Comparison of ENCODE assay signal across 22 cellular contexts in genomic region chr19:37926255-37926654, GRCh38. TPM values are rescaled to one million over a fixed set of nuclear protein-coding genes. Genes with fewer than 3 reads are reported as not detected.
DNase-seq lines count a peak whose midpoint lies in the region; ATAC-seq, FAIRE-seq and TF ChIP-seq lines count a peak whose summit lies in the region.
"Had no signal": no experiment of that assay in that cellular context is flagged by ENCODE, and none has a peak within 500 bp of the region (broad histone marks: within the 10 kb centered on the region; RNA-seq: fewer than 3 reads in every experiment).

No MANE protein-coding gene starts in this region.

- in situ Hi-C loops in transverse colon (cut with MboI; ENCODE audit: low pct_ligation_motif_present in 1 of 4, low pct_unique_long_range_greater_than_20kb in 1 of 4, low sequenced_read_pairs in 3 of 4) = no loop called here

- peak overlapping the region; percentile 97 for H3K27ac Mint-ChIP-seq in memory B cell
- no peak overlapping the region for H3K27ac Mint-ChIP-seq in stimulated activated naive CD8-positive, alpha-beta T cell treated with anti-CD3 and anti-CD28 coated beads, Interleukin-15, amount 100 ng/mL, for 72 hours

- peaks cover 7% of the 10 kb centered on the region for H3K36me3 Mint-ChIP-seq in memory B cell

- POLR2A ChIA-PET in OCI-LY7 (lab: Charles Lee) = interaction anchor here (0.6 to 3.1 kb wide), 12 partner anchors 8 to 148 kb away, joined by 3 to 26 read pairs (median 4); partner anchors contain the start of genes SIPA1L3 and WDR87

- no TSS peak for BruUV-seq in OCI-LY7 (replicated peaks; lab: Mats Ljungman, UMichigan)

- no peaks in the 10 kb centered on the region for H4K20me1 ChIP-seq in OCI-LY7 (ENCODE audit: insufficient read depth, low read length)

- peak overlapping the region; percentile 99 for H3K27ac ChIP-seq in OCI-LY7 (ENCODE audit: low read depth, low read length, poor library complexity, severe bottlenecking)
- H3K27ac ChIP-seq in transverse colon = no peak overlapping the region

- H3K36me3 ChIP-seq in OCI-LY7 (ENCODE audit: insufficient read depth, low read length) (peaks cover 23% of the 10 kb centered on the region), transverse colon (no peaks in the 10 kb centered on the region)

- H3K4me1 Mint-ChIP-seq in memory B cell = peaks cover 48% of the 10 kb centered on the region
- peaks cover 21% of the 10 kb centered on the region for H3K4me1 Mint-ChIP-seq in stimulated activated naive CD8-positive, alpha-beta T cell treated with anti-CD3 and anti-CD28 coated beads, Interleukin-15, amount 100 ng/mL, for 72 hours

- TF ChIP-seq CTCF in OCI-LY7 (conservative IDR thresholded peaks at IDR 0.05; ENCODE audit: low read length) (no peak), transverse colon (IDR thresholded peaks at IDR 0.05) (no peak)

- intact Hi-C loops in OCI-LY7 (cut with micrococcal nuclease; ENCODE audit: unreplicated experiment) = loop anchor here (5.0 kb wide), 2 partner anchors 36 to 106 kb away; no protein-coding TSS in a partner anchor
- intact Hi-C loops in transverse colon (cut with DNase I; ENCODE audit: low total_unique reads) = no loop called here
- intact Hi-C loops in sciatic nerve (cut with DNase I) = no loop called here

- H3K4me1 ChIP-seq in OCI-LY7 (ENCODE audit: insufficient read depth, low read length, poor library complexity, severe bottlenecking) (peaks cover 97% of the 10 kb centered on the region), transverse colon (peaks cover 2 to 55% (median 30%) of the 10 kb centered on the region in 4 donors)

- no peaks in the 10 kb centered on the region for H3K9me2 ChIP-seq in OCI-LY7 (ENCODE audit: insufficient read depth, low read length)

- peak overlapping the region; percentile 68 for H3K4me3 Mint-ChIP-seq in memory B cell
- H3K4me3 Mint-ChIP-seq in stimulated activated naive CD8-positive, alpha-beta T cell treated with anti-CD3 and anti-CD28 coated beads, Interleukin-15, amount 100 ng/mL, for 72 hours = no peak overlapping the region
- H3K4me3 Mint-ChIP-seq: CD4-positive, CD25-positive, alpha-beta regulatory T cell had no signal

- H3K9me3 ChIP-seq in OCI-LY7 (ENCODE audit: low read length) (no peaks in the 10 kb centered on the region), transverse colon (no peaks in the 10 kb centered on the region)

- no peak for DNase-seq in GM19239 (ENCODE audit: insufficient read length, low spot score)
- DNase-seq in OCI-LY7 (ENCODE audit: low spot score) = no peak
- DNase-seq in memory B cell (ENCODE audit: low spot score in 2 of 2) = no peak
- DNase-seq in stimulated activated naive CD8-positive, alpha-beta T cell treated with anti-CD3 and anti-CD28 coated beads, Interleukin-15, amount 100 ng/mL, for 72 hours = no peak
- DNase-seq in transverse colon = no peak
- no peak for DNase-seq in sciatic nerve (ENCODE audit: low spot score)
- DNase-seq: CD4-positive, CD25-positive, alpha-beta regulatory T cell; COR-L47; GDM1; NCI-H1105; NCI-H2081; NCI-H2171 treated with DMSO at 0.1 percent for 48 hours; NCI-H446 treated with DMSO at 0.1 percent for 48 hours; OCI-M1; SHP77 treated with DMSO at 0.1 percent for 48 hours had no signal

- TF ChIP-seq EP300 in transverse colon (IDR thresholded peaks at IDR 0.05; ENCODE audit: low read depth) = no peak

- CTCF ChIA-PET in OCI-LY7 (lab: Charles Lee; ENCODE audit: unreplicated experiment) = no interaction called here

- ATAC-seq in memory B cell (ENCODE audit: low read depth) (no peak), GM18870 (IDR thresholded peaks at IDR 0.05; ENCODE audit: unreplicated experiment) (no peak), sciatic nerve (no peak)
- no peak for ATAC-seq in stimulated activated naive CD8-positive, alpha-beta T cell treated with anti-CD3 and anti-CD28 coated beads, Interleukin-15, amount 100 ng/mL, for 72 hours
- ATAC-seq: HCT116, K562, SK-N-SH treated with all-trans-retinoic acid at 6 μM for 48 hours had no signal

- no peak for TF ChIP-seq POLR2A in transverse colon (IDR thresholded peaks at IDR 0.05)

- no peaks in the 10 kb centered on the region for H3K27me3 ChIP-seq in transverse colon

- peak; percentile 51 for FAIRE-seq in GM19239 (lab: Jason Lieb, UNC)
- FAIRE-seq: K562 had no signal

- peaks cover 83% of the 10 kb centered on the region for H3K79me2 ChIP-seq in OCI-LY7 (ENCODE audit: insufficient read depth, low read depth, low read length)

- H3K4me2 ChIP-seq in OCI-LY7 (ENCODE audit: low read length) = peak overlapping the region; percentile 90

- no peaks in the 10 kb centered on the region for H3K9me3 Mint-ChIP-seq in memory B cell
- no peaks in the 10 kb centered on the region for H3K9me3 Mint-ChIP-seq in stimulated activated naive CD8-positive, alpha-beta T cell treated with anti-CD3 and anti-CD28 coated beads, Interleukin-15, amount 100 ng/mL, for 72 hours
- H3K9me3 Mint-ChIP-seq: CD4-positive, CD25-positive, alpha-beta regulatory T cell had no signal

- no peaks in the 10 kb centered on the region for H3K27me3 Mint-ChIP-seq in memory B cell
- H3K27me3 Mint-ChIP-seq in stimulated activated naive CD8-positive, alpha-beta T cell treated with anti-CD3 and anti-CD28 coated beads, Interleukin-15, amount 100 ng/mL, for 72 hours = no peaks in the 10 kb centered on the region
- H3K27me3 Mint-ChIP-seq: CD4-positive, CD25-positive, alpha-beta regulatory T cell had no signal

- 92% methylated on average over 10 of the region's 10 CpGs; no CpG with 5 or more reads in 1 of the 2 donors for WGBS in transverse colon (ENCODE audit: low coverage in 1 of 2), 2 donors

- H2AFZ ChIP-seq in OCI-LY7 (ENCODE audit: low read length) = peak overlapping the region; percentile 44; the same call in 1 of the 2 replicates

- H3K4me3 ChIP-seq in OCI-LY7 (ENCODE audit: low read depth, low read length, poor library complexity, severe bottlenecking) (peak overlapping the region; percentile 58), transverse colon (no peak overlapping the region)
- H3K4me3 ChIP-seq: K562 had no signal

RNA-seq across cellular contexts. Expression of gene SIPA1L3, which starts 19.2 kb away (rescaled TPM):
- total RNA-seq in OCI-LY7 (2014; rRNA removed; shearing (Covaris generic)) = 21.2 and 36.3 TPM in 2 replicates
- total RNA-seq in OCI-LY7 (2022) (70.7 and 84.4 TPM in 2 replicates), transverse colon (100 to 1,000 TPM; 191 to 284 (median 231) TPM), sciatic nerve (26.1 TPM)

RNA-seq across cellular contexts. Expression of gene WDR87, which starts 19.9 kb away (rescaled TPM):
- 0.08 TPM in 1 of 2 replicates, not detected in the other for total RNA-seq in OCI-LY7 (2014; rRNA removed; shearing (Covaris generic))
- total RNA-seq in OCI-LY7 (2022) = 0.08 and 0.09 TPM in 2 replicates
- not detected for total RNA-seq in transverse colon
- total RNA-seq in sciatic nerve = not detected
- total RNA-seq: CD4-positive, CD25-positive, alpha-beta regulatory T cell; Daoy; K562; RPMI7951; T-helper 1 cell treated with Interleukin-12 subunit alpha and Interleukin-12 subunit beta and Interleukin-4 antibody, amounts not matched to agents 30 ng/mL and 1 ng/mL, for 36 hours had no signal
